Comparison of ENCODE assay signal across 23 cellular contexts in genomic region chr5:179131321-179131835, GRCh38.
"Had no signal": no experiment of that assay in that cellular context is flagged by ENCODE, and none has a peak within 500 bp of the region (broad histone marks: within the 10 kb centered on the region; RNA-seq: fewer than 3 reads in every experiment).

No MANE protein-coding gene starts in this region.

- H3K4me1 ChIP-seq: heart right ventricle, pancreas, psoas muscle, right lobe of liver, tibial nerve, uterus had no signal

- H3K27me3 ChIP-seq: heart right ventricle, hepatocyte, pancreas, right lobe of liver, tibial nerve, uterus had no signal

- H3K9me3 ChIP-seq: heart right ventricle, pancreas, psoas muscle, right lobe of liver, uterus had no signal

- H3K4me3 Mint-ChIP-seq: naive thymus-derived CD4-positive, alpha-beta T cell; natural killer cell treated with Interleukin-12 subunit alpha and Interleukin-12 subunit beta and Interleukin-15 and Interleukin-18, amount 100 ng/mL, for 72 hours; stimulated activated naive CD8-positive, alpha-beta T cell treated with anti-CD3 and anti-CD28 coated beads, Interleukin-15, amount 100 ng/mL, for 72 hours; type B pancreatic cell had no signal

- H3K4me3 ChIP-seq: heart right ventricle, hepatocyte, lung, mucosa of descending colon, pancreas, psoas muscle, right lobe of liver, smooth muscle cell, tibial nerve, uterus had no signal

- DNase-seq: heart right ventricle; kidney glomerular epithelial cell; left cardiac atrium; midbrain; naive thymus-derived CD4-positive, alpha-beta T cell; psoas muscle; right lobe of liver; stimulated activated CD4-positive, alpha-beta T cell treated with anti-CD3 and anti-CD28 coated beads, Interleukin-12 subunit alpha, Interleukin-12 subunit beta, amount 100 ng/mL, for 4 hours; stimulated activated CD4-positive, alpha-beta T cell treated with anti-CD3 and anti-CD28 coated beads, Interleukin-15, amount 100 ng/mL, for 24 hours; stimulated activated CD4-positive, alpha-beta T cell treated with anti-CD3 and anti-CD28 coated beads, Interleukin-2, amount 100 ng/mL, for 24 hours; stimulated activated CD4-positive, alpha-beta T cell treated with anti-CD3 and anti-CD28 coated beads, Interleukin-4, amount 100 ng/mL, for 1 hour; stimulated activated naive CD4-positive, alpha-beta T cell; stimulated activated naive CD8-positive, alpha-beta T cell treated with anti-CD3 and anti-CD28 coated beads, Interleukin-15, amount 100 ng/mL, for 72 hours; uterus had no signal

- H3K9me3 Mint-ChIP-seq: natural killer cell treated with Interleukin-12 subunit alpha and Interleukin-12 subunit beta and Interleukin-15 and Interleukin-18, amount 100 ng/mL, for 72 hours; stimulated activated naive CD8-positive, alpha-beta T cell treated with anti-CD3 and anti-CD28 coated beads, Interleukin-15, amount 100 ng/mL, for 72 hours; type B pancreatic cell had no signal

- H3K27ac ChIP-seq: heart right ventricle, hepatocyte, pancreas, psoas muscle, right lobe of liver, tibial nerve, uterus had no signal

- H3K79me2 ChIP-seq: hepatocyte had no signal

- ATAC-seq: heart right ventricle; left cardiac atrium; left lobe of liver; mucosa of descending colon; naive thymus-derived CD4-positive, alpha-beta T cell; natural killer cell treated with Interleukin-12 subunit alpha and Interleukin-12 subunit beta and Interleukin-15 and Interleukin-18, amount 100 ng/mL, for 72 hours; pancreas; psoas muscle; right lobe of liver had no signal

- H2AFZ ChIP-seq: hepatocyte had no signal

- H3K36me3 ChIP-seq: pancreas, right lobe of liver, uterus had no signal

- H3K27ac Mint-ChIP-seq: naive thymus-derived CD4-positive, alpha-beta T cell; natural killer cell treated with Interleukin-12 subunit alpha and Interleukin-12 subunit beta and Interleukin-15 and Interleukin-18, amount 100 ng/mL, for 72 hours; stimulated activated naive CD8-positive, alpha-beta T cell treated with anti-CD3 and anti-CD28 coated beads, Interleukin-15, amount 100 ng/mL, for 72 hours; type B pancreatic cell had no signal

- H3K4me2 ChIP-seq: hepatocyte, smooth muscle cell had no signal

- H3K36me3 Mint-ChIP-seq: naive thymus-derived CD4-positive, alpha-beta T cell; natural killer cell treated with Interleukin-12 subunit alpha and Interleukin-12 subunit beta and Interleukin-15 and Interleukin-18, amount 100 ng/mL, for 72 hours; type B pancreatic cell had no signal

- H3K27me3 Mint-ChIP-seq: natural killer cell treated with Interleukin-12 subunit alpha and Interleukin-12 subunit beta and Interleukin-15 and Interleukin-18, amount 100 ng/mL, for 72 hours; stimulated activated naive CD8-positive, alpha-beta T cell treated with anti-CD3 and anti-CD28 coated beads, Interleukin-15, amount 100 ng/mL, for 72 hours; type B pancreatic cell had no signal

- H3K4me1 Mint-ChIP-seq: naive thymus-derived CD4-positive, alpha-beta T cell; stimulated activated naive CD8-positive, alpha-beta T cell treated with anti-CD3 and anti-CD28 coated beads, Interleukin-15, amount 100 ng/mL, for 72 hours had no signal
